ENCODE assay signal across 24 cellular contexts in genomic region chr2:150409196-150409595, GRCh38.
DNase-seq lines count a peak whose midpoint lies in the region; ATAC-seq and TF ChIP-seq lines count a peak whose summit lies in the region.
"Had no signal": no experiment of that assay in that cellular context is flagged by ENCODE, and none has a peak within 500 bp of the region (broad histone marks: within the 10 kb centered on the region; RNA-seq: fewer than 3 reads in every experiment).

No MANE protein-coding gene starts in this region.

- intact Hi-C loops in posterior vena cava (cut with DNase I) = no loop called here

- no peaks in the 10 kb centered on the region for H3K27me3 ChIP-seq in brain microvascular endothelial cell (replicated peaks)
- H3K27me3 ChIP-seq: MG63 had no signal

- in situ Hi-C loops in Caki2 (cut with HindIII; ENCODE audit: low pct_unique_long_range_greater_than_20kb, low sequenced_read_pairs) = no loop called here
- in situ Hi-C loops in brain microvascular endothelial cell (cut with HindIII; ENCODE audit: low pct_ligation_motif_present, low sequenced_read_pairs) = no loop called here

- no peak for TF ChIP-seq CTCF in brain microvascular endothelial cell (IDR thresholded peaks at IDR 0.05; ENCODE audit: low read depth, low read length, missing control alignments)
- no peak for TF ChIP-seq CTCF in fibroblast of villous mesenchyme (IDR thresholded peaks at IDR 0.05; ENCODE audit: insufficient read depth, low read depth, low read length)
- TF ChIP-seq CTCF in coronary artery (IDR thresholded peaks at IDR 0.05) = no peak

- DNase-seq in Caki2 (ENCODE audit: low read depth) (peak; percentile 44), brain microvascular endothelial cell (peak; percentile 5), fibroblast of villous mesenchyme (ENCODE audit: low read depth) (peak; percentile 85), skeletal muscle cell (ENCODE audit: low read depth) (peak; percentile 22), posterior vena cava (ENCODE audit: low spot score) (no peak), coronary artery (ENCODE audit: low spot score) (no peak), glomerular visceral epithelial cell (ENCODE audit: extremely low spot score) (no peak)
- DNase-seq: C1 segment of cervical spinal cord; Calu3; CD8-positive, alpha-beta T cell; DMS79 treated with DMSO at 0.1 percent for 48 hours; GF-D8; H7; KG1; MG63; NCI-H1105 treated with DMSO at 0.1 percent for 48 hours; NCI-H146; NCI-H2029; NCI-H446; NCI-H524 treated with DMSO at 0.1 percent for 48 hours; NCI-H774; SIG-M5 had no signal

- H3K4me3 ChIP-seq in brain microvascular endothelial cell (ENCODE audit: low read depth, low read length) (no peak overlapping the region), fibroblast of villous mesenchyme (ENCODE audit: low read depth, low read length) (no peak overlapping the region), skeletal muscle cell (ENCODE audit: low read depth, low read length) (no peak overlapping the region), coronary artery (no peak overlapping the region)
- H3K4me3 ChIP-seq: MG63, SK-N-MC had no signal

- no peaks in the 10 kb centered on the region for H3K36me3 ChIP-seq in brain microvascular endothelial cell (replicated peaks)
- H3K36me3 ChIP-seq: MG63 had no signal

- no peak for ATAC-seq in GM21381 (IDR thresholded peaks at IDR 0.05; ENCODE audit: unreplicated experiment)
- ATAC-seq: CD8-positive, alpha-beta T cell had no signal

- H3K27ac ChIP-seq in brain microvascular endothelial cell (no peak overlapping the region), coronary artery (no peak overlapping the region)
- H3K27ac ChIP-seq: SK-N-MC had no signal

Comparison
In these comparisons a context has a peak if more than half of its experiments do, and no peak if none do; other contexts are left out.
1. DNase-seq: peak in Caki2 (single experiment), brain microvascular endothelial cell (single experiment), fibroblast of villous mesenchyme (single experiment) and skeletal muscle cell (single experiment); none in posterior vena cava (single experiment), coronary artery (single experiment) and glomerular visceral epithelial cell (single experiment).